ENCODE assay signal across 13 cellular contexts in genomic region chr2:8645176-8645831, GRCh38. TPM values are rescaled to one million over a fixed set of nuclear protein-coding genes. Genes with fewer than 3 reads are reported as not detected.
DNase-seq lines count a peak whose midpoint lies in the region; ATAC-seq and TF ChIP-seq lines count a peak whose summit lies in the region.
"Had no signal": no experiment of that assay in that cellular context is flagged by ENCODE, and none has a peak within 500 bp of the region (broad histone marks: within the 10 kb centered on the region; RNA-seq: fewer than 3 reads in every experiment).

No MANE protein-coding gene starts in this region.

- POLR2A ChIA-PET in HCT116 (lab: Charles Lee) (no interaction called here), WTC11 (lab: Charles Lee) (no interaction called here)

- H3K4me1 Mint-ChIP-seq in WTC11: peaks cover 31% of the 10 kb centered on the region

- H3K9me2 ChIP-seq in HCT116 (ENCODE audit: insufficient read depth): no peaks in the 10 kb centered on the region

- H3K9me3 Mint-ChIP-seq in WTC11: peaks cover 8% of the 10 kb centered on the region
- H3K9me3 Mint-ChIP-seq: CD8-positive, alpha-beta T cell had no signal

- H3K36me3 ChIP-seq in HCT116 (ENCODE audit: control insufficient read depth in 1 of 2, insufficient read depth in 2 of 2, low read length in 2 of 2) (no peaks in the 10 kb centered on the region), lower lobe of right lung (no peaks in the 10 kb centered on the region), spleen (no peaks in the 10 kb centered on the region)
- H3K36me3 ChIP-seq: BE2C, HAP-1, Peyer's patch had no signal

- ATAC-seq in HCT116 (peak; percentile 43), WTC11 (peak; percentile 29), lower lobe of right lung (peak in 1 of 2 donors; percentile 11)
- ATAC-seq: CD8-positive, alpha-beta T cell had no signal

- TF ChIP-seq RAD21 in HCT116 (IDR thresholded peaks at IDR 0.05; ENCODE audit: low read depth): no peak

- BruUV-seq in HCT116 (replicated peaks; lab: Mats Ljungman, UMichigan): no TSS peak

- peak overlapping the region; percentile 12; the same call in 1 of the 2 replicates for H3K4me2 ChIP-seq in HCT116 (ENCODE audit: low read length)

- H3K4me1 ChIP-seq in HCT116 (ENCODE audit: control insufficient read depth in 1 of 2, insufficient read depth in 2 of 2, low read length in 2 of 2) (peaks cover 2 to 16% of the 10 kb centered on the region in 2 experiments; a peak in 3 of 4 replicates), lower lobe of right lung (peaks cover 13% of the 10 kb centered on the region), spleen (peaks cover 0 to 27% (median 10%) of the 10 kb centered on the region in 6 donors)
- H3K4me1 ChIP-seq: BE2C, HAP-1, Peyer's patch had no signal

- H3K79me2 ChIP-seq in HCT116 (ENCODE audit: insufficient read depth, low read length): no peaks in the 10 kb centered on the region

- H3K27me3 Mint-ChIP-seq in WTC11 (ENCODE audit: low read depth): no peaks in the 10 kb centered on the region

- H4K20me1 ChIP-seq in HCT116 (ENCODE audit: insufficient read depth): no peaks in the 10 kb centered on the region

- RAD21 ChIA-PET in HCT116 (lab: Charles Lee; ENCODE audit: low non-redundant PET in 1 of 2, low total read pairs in 2 of 2, uncharacterized antibody in 2 of 2, unreplicated experiment in 2 of 2): no interaction called here

- no peak for TF ChIP-seq POLR2A in HCT116 (IDR thresholded peaks at IDR 0.05; ENCODE audit: borderline replicate concordance, extremely low read depth, insufficient read depth, insufficient read length)
- TF ChIP-seq POLR2A in spleen (IDR thresholded peaks at IDR 0.05): no peak

- intact Hi-C loops in HCT116 (cut with micrococcal nuclease) (no loop called here), lower lobe of right lung (cut with DNase I) (no loop called here), spleen (cut with DNase I; ENCODE audit: low total_unique reads) (no loop called here)

- CTCF ChIA-PET in HCT116 (lab: Charles Lee): interaction anchor here (1.4 kb wide), 1 partner anchor 116 kb away, joined by 3 read pairs; no protein-coding TSS in a partner anchor
- CTCF ChIA-PET in WTC11 (lab: Charles Lee): interaction anchor here (0.8 to 1.3 kb wide), 5 partner anchors 31 to 120 kb away, joined by 3 to 4 read pairs (median 3); partner anchors contain the start of gene ID2

- H3K9me3 ChIP-seq in HCT116 (ENCODE audit: control insufficient read depth in 1 of 2, insufficient read depth in 1 of 2, low read depth in 1 of 2, low read length in 2 of 2) (no peaks in the 10 kb centered on the region), lower lobe of right lung (no peaks in the 10 kb centered on the region), spleen (peaks cover 0 to 19% (median 9%) of the 10 kb centered on the region in 8 donors)
- H3K9me3 ChIP-seq: BE2C, HAP-1, Peyer's patch had no signal

- no peak overlapping the region for H2AFZ ChIP-seq in HCT116 (ENCODE audit: low read depth, low read length, poor library complexity, severe bottlenecking)

- DNase-seq in HCT116 (ENCODE audit: low read depth, low spot score) (no peak), WTC11 (ENCODE audit: low spot score) (no peak), lower lobe of right lung (peak; percentile 50), spleen (peak; percentile 76), kidney tubule cell (ENCODE audit: low spot score) (no peak), NCI-H524 treated with DMSO at 0.1 percent for 48 hours (lab: John Stamatoyannopoulos, UW) (no peak)
- no peak for DNase-seq in central memory CD4-positive, alpha-beta T cell
- DNase-seq: BE2C; CD8-positive, alpha-beta T cell; NCI-H1436 treated with DMSO at 0.1 percent for 48 hours; NCI-H2081; Peyer's patch had no signal

- no peak overlapping the region for H3K9ac ChIP-seq in HCT116 (ENCODE audit: low read length)

- H3K27me3 ChIP-seq in HCT116 (ENCODE audit: insufficient read depth, low read length) (no peaks in the 10 kb centered on the region), lower lobe of right lung (ENCODE audit: low read depth) (no peaks in the 10 kb centered on the region), spleen (replicated peaks in 1 of 7) (no peaks in the 10 kb centered on the region)
- H3K27me3 ChIP-seq: BE2C, Peyer's patch had no signal

- WGBS in spleen, 5 donors: 93 to 97% (median 95%) methylated on average over 40 to 51 of the region's 51 CpGs

- H3K27ac ChIP-seq in HCT116 (ENCODE audit: low read depth, low read length) (peak overlapping the region; percentile 34; the same call in 1 of the 2 replicates), lower lobe of right lung (no peak overlapping the region), spleen (peak overlapping the region in 2 of 8 donors; percentile 19 to 67)
- H3K27ac ChIP-seq: Peyer's patch had no signal

- no peaks in the 10 kb centered on the region for H3K36me3 Mint-ChIP-seq in WTC11
- H3K36me3 Mint-ChIP-seq: CD8-positive, alpha-beta T cell had no signal

- H3K27ac Mint-ChIP-seq in WTC11: no peak overlapping the region
- H3K27ac Mint-ChIP-seq: CD8-positive, alpha-beta T cell had no signal

- no peak for TF ChIP-seq CTCF in HCT116 (IDR thresholded peaks at IDR 0.05 in 2 of 3, conservative IDR thresholded peaks at IDR 0.05 in 1 of 3; ENCODE audit: borderline replicate concordance in 1 of 3, insufficient read depth in 1 of 3, low read depth in 2 of 3, low read length in 2 of 3)
- no peak for TF ChIP-seq CTCF in WTC11 (IDR thresholded peaks at IDR 0.05)
- TF ChIP-seq CTCF in lower lobe of right lung (IDR thresholded peaks at IDR 0.05): no peak
- TF ChIP-seq CTCF in spleen (IDR thresholded peaks at IDR 0.05 in 8 of 11, conservative IDR thresholded peaks at IDR 0.05 in 3 of 11): no peak

- H3K4me3 ChIP-seq in HCT116 (replicated peaks in 1 of 2; ENCODE audit: low read depth in 1 of 2, low read length in 2 of 2): no peak overlapping the region
- H3K4me3 ChIP-seq in lower lobe of right lung: no peak overlapping the region
- no peak overlapping the region for H3K4me3 ChIP-seq in spleen
- H3K4me3 ChIP-seq: HAP-1, Peyer's patch had no signal

- H3K4me3 Mint-ChIP-seq in WTC11: no peak overlapping the region
- H3K4me3 Mint-ChIP-seq: CD8-positive, alpha-beta T cell had no signal

TF ChIP-seq in HCT116, 20 proteins besides CTCF, POLR2A, EP300 and RAD21 (continues in another document):
- TF ChIP-seq POLR2AphosphoS5 (IDR thresholded peaks at IDR 0.05; ENCODE audit: low read depth, low read length) (no peak), SP1 (IDR thresholded peaks at IDR 0.05; ENCODE audit: low read depth) (no peak), ZBTB33 (IDR thresholded peaks at IDR 0.05; ENCODE audit: extremely low read depth, insufficient replicate concordance, low read length) (no peak)

TF ChIP-seq in WTC11, 78 proteins besides CTCF, POLR2A, EP300 and RAD21 (continues in another document):
- no peak for TF ChIP-seq MXD4 (CRISPR knock-in tag; IDR thresholded peaks at IDR 0.05; ENCODE audit: borderline replicate concordance)
- no peak for TF ChIP-seq TEAD4 (CRISPR knock-in tag; IDR thresholded peaks at IDR 0.05)
- no peak for TF ChIP-seq ZNF281 (CRISPR knock-in tag; IDR thresholded peaks at IDR 0.05)
- no peak for TF ChIP-seq HMGA2 (CRISPR knock-in tag; IDR thresholded peaks at IDR 0.05)
- TF ChIP-seq E2F4 (CRISPR knock-in tag; IDR thresholded peaks at IDR 0.05; ENCODE audit: borderline replicate concordance, low read depth): no peak
- TF ChIP-seq NR3C1 (CRISPR knock-in tag; conservative IDR thresholded peaks at IDR 0.05; ENCODE audit: low read depth): no peak

RNA-seq across cellular contexts. Expression of gene ID2, which starts 36.6 kb away (rescaled TPM):
- total RNA-seq in HCT116 (2021; ENCODE audit: unreplicated experiment) (112 TPM), WTC11 (2021) (38.6 to 55.0 TPM (median 47.0 TPM) in 3 replicates), lower lobe of right lung (102 TPM), spleen (100 to 1,000 TPM in 4 of 7 donors, 10 to 100 TPM in 3; 80.4 to 343 (median 109) TPM)
- polyA plus RNA-seq in HCT116 (2012): 197 and 259 TPM in 2 replicates
- polyA plus RNA-seq in spleen: 10 to 100 TPM; 42.8 to 73.9 (median 59.7) TPM

Comparison
In these comparisons a context has a peak if more than half of its experiments do, and no peak if none do; other contexts are left out.
1. DNase-seq: peak in lower lobe of right lung (single experiment) and spleen (single experiment); none in HCT116 (single experiment), WTC11 (single experiment), kidney tubule cell (single experiment), central memory CD4-positive, alpha-beta T cell (single experiment) and NCI-H524 treated with DMSO at 0.1 percent for 48 hours (single experiment).